Comparison of ENCODE assay signal across 8 cellular contexts in the genomic region with DNA sequence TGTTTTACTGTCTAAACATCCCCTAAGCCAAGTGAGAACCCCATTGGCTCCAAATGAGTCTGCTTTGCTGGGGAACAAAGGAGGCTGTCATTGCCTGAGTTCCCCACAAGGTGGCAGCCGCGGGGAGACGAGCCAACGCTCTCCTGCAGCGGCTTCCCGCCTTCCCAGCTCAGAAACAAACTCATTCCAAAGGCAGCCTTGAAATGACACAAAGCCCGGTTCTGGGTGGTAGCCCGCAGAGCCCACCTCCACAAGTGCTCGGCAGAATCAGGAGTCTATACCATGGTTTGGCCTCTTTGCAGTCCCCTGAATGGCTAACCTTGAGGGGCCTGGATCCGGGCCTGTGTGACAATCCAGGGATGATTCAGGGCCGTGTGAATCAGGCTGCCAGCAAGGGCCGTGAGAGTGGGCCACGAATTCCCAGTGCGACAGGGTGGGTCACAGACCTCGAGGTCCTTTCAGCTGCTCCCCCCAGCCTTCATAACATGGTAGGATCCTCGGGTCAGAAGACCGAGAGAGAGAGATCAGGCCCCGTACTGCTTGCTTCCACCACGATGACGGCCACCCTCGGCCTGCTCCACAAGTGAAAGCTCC.
DNase-seq lines count a peak whose midpoint lies in the region; ATAC-seq and TF ChIP-seq lines count a peak whose summit lies in the region.

No MANE protein-coding gene starts in this region.

- DNase-seq in ACHN (peak; percentile 68), HS-5 (ENCODE audit: low read depth) (peak; percentile 34), PC-9 (peak; percentile 45 to 80), foreskin fibroblast (peak; percentile 48 to 83), neural crest cell (ENCODE audit: low read depth, low spot score) (peak; percentile 88), stromal cell of bone marrow (ENCODE audit: low read depth) (peak; percentile 45)

- H3K4me3 ChIP-seq in PC-9 (no peak overlapping the region), foreskin fibroblast (ENCODE audit: low read depth in 1 of 2, low read length in 2 of 2) (no peak overlapping the region)

- no peaks in the 10 kb centered on the region for H3K9me3 Mint-ChIP-seq in activated T-helper 17 cell treated with anti-CD3 and anti-CD28 coated beads, Interleukin-2, amount 50 U/mL, for 72 hours
- no peaks in the 10 kb centered on the region for H3K9me3 Mint-ChIP-seq in neural crest cell

- BruUV-seq in PC-9 (replicated peaks; lab: Mats Ljungman, UMichigan), result no TSS peak

- no peaks in the 10 kb centered on the region for H3K27me3 ChIP-seq in PC-9 (ENCODE audit: insufficient read depth, low read depth)

- H3K4me1 Mint-ChIP-seq in activated T-helper 17 cell treated with anti-CD3 and anti-CD28 coated beads, Interleukin-2, amount 50 U/mL, for 72 hours, result no peaks in the 10 kb centered on the region
- peaks cover 67% of the 10 kb centered on the region for H3K4me1 Mint-ChIP-seq in neural crest cell

- H3K36me3 ChIP-seq in PC-9 (ENCODE audit: low read depth), result 0 out of 2 replicates have a peak, but pooled peaks cover 4% of the 10 kb centered on the region

- no peak overlapping the region for H2AFZ ChIP-seq in PC-9

- in situ Hi-C loops in ACHN (cut with HindIII; ENCODE audit: low pct_ligation_motif_present, low pct_unique_long_range_greater_than_20kb, low sequenced_read_pairs), result no loop called here

- ATAC-seq in GM18861 (IDR thresholded peaks at IDR 0.05; ENCODE audit: unreplicated experiment), result peak; percentile 60
- ATAC-seq in activated T-helper 17 cell treated with anti-CD3 and anti-CD28 coated beads, Interleukin-2, amount 50 U/mL, for 72 hours (replicated peaks), result peak; percentile 77

- H3K27ac ChIP-seq in PC-9, result no peak overlapping the region

- POLR2A ChIA-PET in PC-9 (lab: Charles Lee; ENCODE audit: unreplicated experiment), result interaction anchor here (0.6 kb wide), 3 partner anchors 10 to 102 kb away, joined by 3 to 5 read pairs (median 5); no protein-coding TSS in a partner anchor

- intact Hi-C loops in PC-9 (cut with micrococcal nuclease; ENCODE audit: unreplicated experiment), result loop anchor here (1.0 to 5.0 kb wide), 4 partner anchors 65 to 128 kb away; partner anchors contain the start of gene DLG5

- peaks cover 40% of the 10 kb centered on the region for H3F3A ChIP-seq in PC-9 (ENCODE audit: insufficient read depth, low read depth)

- TF ChIP-seq CTCF in PC-9 (conservative IDR thresholded peaks at IDR 0.05), result peak; percentile 99
- TF ChIP-seq CTCF in foreskin fibroblast (IDR thresholded peaks at IDR 0.05; ENCODE audit: low read depth, low read length), result peak; percentile 96
- TF ChIP-seq CTCF in neural crest cell (conservative IDR thresholded peaks at IDR 0.05), result peak; percentile 97

- 0 out of 2 replicates have a peak overlapping the region, but pooled peaks have one; percentile 1 for H3K4me2 ChIP-seq in PC-9

- no peaks in the 10 kb centered on the region for H3K9me2 ChIP-seq in PC-9 (ENCODE audit: insufficient read depth)

- H3K9me3 ChIP-seq in PC-9 (ENCODE audit: insufficient read depth, low read depth), result no peaks in the 10 kb centered on the region

- no peak overlapping the region for H3K4me3 Mint-ChIP-seq in activated T-helper 17 cell treated with anti-CD3 and anti-CD28 coated beads, Interleukin-2, amount 50 U/mL, for 72 hours
- peak overlapping the region; percentile 70 for H3K4me3 Mint-ChIP-seq in neural crest cell

- no peak overlapping the region for H3K27ac Mint-ChIP-seq in activated T-helper 17 cell treated with anti-CD3 and anti-CD28 coated beads, Interleukin-2, amount 50 U/mL, for 72 hours
- H3K27ac Mint-ChIP-seq in neural crest cell (ENCODE audit: unreplicated experiment), result peak overlapping the region; percentile 98

- H4K20me1 ChIP-seq in PC-9 (ENCODE audit: insufficient read depth), result no peaks in the 10 kb centered on the region; the same call in 1 of the 2 replicates

- peaks cover 25% of the 10 kb centered on the region for H3K4me1 ChIP-seq in PC-9 (replicated peaks; ENCODE audit: insufficient read depth)

- H3K79me2 ChIP-seq in PC-9 (ENCODE audit: low read depth), result peaks cover 11% of the 10 kb centered on the region; the same call in 1 of the 2 replicates

- H3K36me3 Mint-ChIP-seq in activated T-helper 17 cell treated with anti-CD3 and anti-CD28 coated beads, Interleukin-2, amount 50 U/mL, for 72 hours (ENCODE audit: low read depth), result no peaks in the 10 kb centered on the region
- peaks cover 14% of the 10 kb centered on the region for H3K36me3 Mint-ChIP-seq in neural crest cell (ENCODE audit: low read depth)

- no peaks in the 10 kb centered on the region for H3K27me3 Mint-ChIP-seq in activated T-helper 17 cell treated with anti-CD3 and anti-CD28 coated beads, Interleukin-2, amount 50 U/mL, for 72 hours
- no peaks in the 10 kb centered on the region for H3K27me3 Mint-ChIP-seq in neural crest cell (ENCODE audit: low read depth)

- CTCF ChIA-PET in PC-9 (lab: Charles Lee), result interaction anchor here (0.7 to 2.1 kb wide), 3 partner anchors 63 to 128 kb away, joined by 3 to 7 read pairs (median 3); no protein-coding TSS in a partner anchor

Comparison
In these comparisons a context has a peak if more than half of its experiments do, and no peak if none do; other contexts are left out.
1. DNase-seq: peak in every context shown above with its lines; median percentile 88 in neural crest cell; 68 in ACHN; 66 in foreskin fibroblast; 62 in PC-9; 45 in stromal cell of bone marrow; 34 in HS-5.